14 cellular contexts compared by ENCODE assay signal in the genomic region with DNA sequence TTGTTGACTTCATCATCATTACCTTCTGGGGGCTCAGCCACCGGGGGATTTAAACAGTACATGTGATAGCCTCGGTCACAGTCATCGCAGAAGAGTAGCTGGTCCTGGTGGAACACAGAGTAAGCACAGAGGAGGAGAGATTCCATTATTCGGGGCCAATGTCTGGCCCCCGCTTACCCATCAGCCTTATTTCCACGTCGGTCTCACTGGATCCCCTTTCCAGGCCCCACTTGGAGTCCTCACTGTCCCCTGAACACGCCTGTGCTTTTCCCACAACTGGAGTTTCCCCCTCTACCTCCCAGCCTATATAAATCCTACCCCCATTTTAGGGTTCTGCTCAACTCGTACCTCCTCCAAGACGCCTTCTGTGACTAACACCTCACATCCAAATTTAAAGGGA.
A peak's percentile ranks its signal among the peaks of the same experiment; 100 is the strongest.
DNase-seq lines count a peak whose midpoint lies in the region; TF ChIP-seq lines count a peak whose summit lies in the region.
"Had no signal": no experiment of that assay in that cellular context is flagged by ENCODE, and none has a peak within 500 bp of the region (broad histone marks: within the 10 kb centered on the region; RNA-seq: fewer than 3 reads in every experiment).

No MANE protein-coding gene starts in this region.

- H3K9me3 Mint-ChIP-seq in osteocyte (ENCODE audit: unreplicated experiment) (peaks cover 13% of the 10 kb centered on the region), MCF 10A (ENCODE audit: unreplicated experiment) (peaks cover 14% of the 10 kb centered on the region)
- H3K9me3 Mint-ChIP-seq: CD4-positive, alpha-beta memory T cell had no signal

- H3K4me3 ChIP-seq in left ventricle myocardium inferior, result no peak overlapping the region
- no peak overlapping the region for H3K4me3 ChIP-seq in esophagus muscularis mucosa
- no peak overlapping the region for H3K4me3 ChIP-seq in vagina
- H3K4me3 ChIP-seq: GM12878, HAP-1 had no signal

- intact Hi-C loops in left ventricle myocardium inferior (cut with micrococcal nuclease) (no loop called here), cardiac septum (cut with DNase I) (no loop called here), esophagus muscularis mucosa (cut with DNase I) (no loop called here), vagina (cut with DNase I) (no loop called here), MCF 10A (cut with micrococcal nuclease) (no loop called here)

- H3K4me1 Mint-ChIP-seq in osteocyte (ENCODE audit: unreplicated experiment) (peaks cover 44% of the 10 kb centered on the region), MCF 10A (ENCODE audit: insufficient read depth, unreplicated experiment) (peaks cover 7% of the 10 kb centered on the region)
- H3K4me1 Mint-ChIP-seq: CD4-positive, alpha-beta memory T cell had no signal

- H3K27me3 ChIP-seq in left ventricle myocardium inferior (ENCODE audit: low read depth) (no peaks in the 10 kb centered on the region), esophagus muscularis mucosa (no peaks in the 10 kb centered on the region), vagina (no peaks in the 10 kb centered on the region)

- 92% methylated on average over 10 of the region's 10 CpGs for WGBS in esophagus muscularis mucosa

- H3K4me1 ChIP-seq in left ventricle myocardium inferior, result peaks cover 49% of the 10 kb centered on the region
- H3K4me1 ChIP-seq in esophagus muscularis mucosa, result peaks cover 17 to 37% (median 33%) of the 10 kb centered on the region in 4 donors
- H3K4me1 ChIP-seq in vagina, result peaks cover 36% of the 10 kb centered on the region
- H3K4me1 ChIP-seq: HAP-1 had no signal

- DNase-seq in left ventricle myocardium inferior (no peak), cardiac septum (ENCODE audit: low spot score) (no peak), esophagus muscularis mucosa (ENCODE audit: extremely low spot score) (peak; percentile 55), osteocyte (ENCODE audit: extremely low spot score, unreplicated experiment) (peak; percentile 40), vagina (ENCODE audit: extremely low spot score in 2 of 2) (peak; percentile 49 to 62), NCI-H82 treated with DMSO at 0.1 percent for 48 hours (lab: John Stamatoyannopoulos, UW; ENCODE audit: unreplicated experiment) (no peak), NCI-H128 (lab: John Stamatoyannopoulos, UW; ENCODE audit: unreplicated experiment) (no peak), MCF 10A (ENCODE audit: unreplicated experiment) (no peak)
- DNase-seq: CD4-positive, alpha-beta memory T cell; DMS79 had no signal

- H3K9me3 ChIP-seq in left ventricle myocardium inferior (replicated peaks) (peaks cover 3% of the 10 kb centered on the region), esophagus muscularis mucosa (no peaks in the 10 kb centered on the region), vagina (no peaks in the 10 kb centered on the region)
- H3K9me3 ChIP-seq: HAP-1 had no signal

- H3K27ac Mint-ChIP-seq in osteocyte (ENCODE audit: unreplicated experiment) (no peak overlapping the region), MCF 10A (ENCODE audit: low read depth, unreplicated experiment) (no peak overlapping the region)
- H3K27ac Mint-ChIP-seq: B cell; CD4-positive, alpha-beta memory T cell had no signal

- TF ChIP-seq POLR2A in esophagus muscularis mucosa (IDR thresholded peaks at IDR 0.05; ENCODE audit: low read depth), result no peak
- TF ChIP-seq POLR2A in vagina (IDR thresholded peaks at IDR 0.05), result no peak

- no peak for TF ChIP-seq CTCF in left ventricle myocardium inferior (IDR thresholded peaks at IDR 0.05; ENCODE audit: borderline replicate concordance)
- TF ChIP-seq CTCF in esophagus muscularis mucosa (IDR thresholded peaks at IDR 0.05), result no peak
- TF ChIP-seq CTCF in osteocyte (IDR thresholded peaks at IDR 0.05), result no peak
- TF ChIP-seq CTCF in vagina (IDR thresholded peaks at IDR 0.05), result no peak
- no peak for TF ChIP-seq CTCF in MCF 10A (IDR thresholded peaks at IDR 0.05; ENCODE audit: unreplicated experiment)

- no peak for TF ChIP-seq EP300 in esophagus muscularis mucosa (IDR thresholded peaks at IDR 0.05)

- H3K36me3 ChIP-seq in left ventricle myocardium inferior, result peaks cover 4% of the 10 kb centered on the region
- no peaks in the 10 kb centered on the region for H3K36me3 ChIP-seq in esophagus muscularis mucosa
- H3K36me3 ChIP-seq in vagina, result no peaks in the 10 kb centered on the region
- H3K36me3 ChIP-seq: HAP-1 had no signal

- no TSS peak for BruUV-seq in MCF 10A (replicated peaks; lab: Mats Ljungman, UMichigan)

- H3K27ac ChIP-seq in left ventricle myocardium inferior (replicated peaks) (peak overlapping the region; percentile 93), esophagus muscularis mucosa (replicated peaks in 1 of 4) (no peak overlapping the region), vagina (no peak overlapping the region)
- H3K27ac ChIP-seq: C4-2B had no signal

- H3K36me3 Mint-ChIP-seq in osteocyte (ENCODE audit: unreplicated experiment) (no peaks in the 10 kb centered on the region), MCF 10A (ENCODE audit: insufficient read depth, unreplicated experiment) (no peaks in the 10 kb centered on the region)
- H3K36me3 Mint-ChIP-seq: CD4-positive, alpha-beta memory T cell had no signal

- CTCF ChIA-PET in MCF 10A (lab: Yijun Ruan, JAX), result no interaction called here

- POLR2A ChIA-PET in MCF 10A (lab: Yijun Ruan, JAX), result interaction anchor here (0.6 kb wide), 1 partner anchor 18 kb away, joined by 3 read pairs; no protein-coding TSS in a partner anchor

- no peaks in the 10 kb centered on the region for H3K27me3 Mint-ChIP-seq in osteocyte (ENCODE audit: unreplicated experiment)
- H3K27me3 Mint-ChIP-seq in MCF 10A (ENCODE audit: insufficient read depth, unreplicated experiment), result no peaks in the 10 kb centered on the region
- H3K27me3 Mint-ChIP-seq: B cell had no signal

- no peak overlapping the region for H3K4me3 Mint-ChIP-seq in osteocyte (ENCODE audit: unreplicated experiment)
- H3K4me3 Mint-ChIP-seq in MCF 10A (ENCODE audit: unreplicated experiment), result no peak overlapping the region
- H3K4me3 Mint-ChIP-seq: B cell; CD4-positive, alpha-beta memory T cell had no signal

Comparison
In these comparisons a context has a peak if more than half of its experiments do, and no peak if none do; other contexts are left out.
1. DNase-seq: peak in esophagus muscularis mucosa (single experiment), osteocyte (single experiment) and vagina (2 of 2); none in left ventricle myocardium inferior (single experiment), cardiac septum (single experiment), NCI-H82 treated with DMSO at 0.1 percent for 48 hours (single experiment), NCI-H128 (single experiment) and MCF 10A (single experiment).